8 cellular contexts compared by ENCODE assay signal in the genomic region with DNA sequence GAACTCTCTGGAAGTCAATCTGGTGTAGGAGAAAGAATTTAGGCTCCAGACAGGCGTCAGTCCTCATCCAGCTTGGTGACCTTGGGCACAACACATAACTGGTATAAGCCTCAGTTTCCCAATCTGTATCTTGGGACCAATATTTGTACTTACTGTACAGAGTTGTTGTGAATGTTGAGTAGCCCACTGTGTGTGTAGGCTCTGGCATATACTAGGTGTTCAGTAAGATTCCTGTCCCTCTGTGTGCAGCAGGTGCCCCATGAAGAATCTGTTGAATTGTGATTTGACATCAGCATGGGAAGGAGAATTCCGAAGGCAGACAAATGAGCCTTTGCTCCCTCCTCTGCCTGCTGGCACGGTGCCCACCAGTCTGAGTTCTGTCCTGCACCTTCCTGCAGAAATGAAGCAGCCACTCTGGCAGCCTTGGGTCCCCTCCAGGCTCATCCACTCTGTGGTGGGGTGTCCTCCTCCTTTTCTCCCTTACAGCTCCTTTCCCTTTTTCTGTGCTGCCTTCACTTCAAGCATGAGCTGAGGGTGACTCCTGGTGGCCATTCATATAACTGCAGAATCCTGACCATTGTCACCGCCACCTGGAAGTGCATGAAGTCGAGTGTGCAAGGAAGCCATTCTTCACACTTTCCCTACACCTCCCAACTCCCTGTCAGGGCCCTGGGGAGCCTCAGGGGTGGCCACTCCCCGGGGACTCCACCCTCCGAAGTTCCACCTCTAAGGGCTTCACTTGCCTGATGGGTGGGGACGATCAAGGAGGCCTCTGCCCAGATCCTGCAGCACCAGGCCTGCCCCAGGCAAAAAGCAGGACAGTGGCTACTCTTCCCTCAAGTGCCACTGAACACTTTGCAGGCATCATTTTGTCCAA.
DNase-seq lines count a peak whose midpoint lies in the region; ATAC-seq lines count a peak whose summit lies in the region.

No MANE protein-coding gene starts in this region.

- DNase-seq in 8988T (peak; percentile 93), HCEC 1CT (peak; percentile 55), dedifferentiated amniotic fluid mesenchymal stem cell (ENCODE audit: extremely low spot score) (peak; percentile 74), middle frontal gyrus (ENCODE audit: extremely low spot score, low spot score) (peak; percentile 61), DMS79 treated with DMSO at 0.1 percent for 48 hours (lab: John Stamatoyannopoulos, UW) (no peak), NCI-H345 treated with DMSO at 0.1 percent for 48 hours (lab: John Stamatoyannopoulos, UW; ENCODE audit: unreplicated experiment) (no peak)
- peak; percentile 44 for DNase-seq in activated CD4-positive, alpha-beta T cell treated with anti-CD3 and anti-CD28 coated beads for 1 hour
- peak; percentile 62 to 86 for DNase-seq in stimulated activated effector memory CD8-positive, alpha-beta T cell treated with anti-CD3 and anti-CD28 coated beads, Interleukin-12 subunit alpha, Interleukin-12 subunit beta, amount 100 ng/mL, for 72 hours (ENCODE audit: low spot score in 2 of 2)

- no peaks in the 10 kb centered on the region for H3K9me3 Mint-ChIP-seq in stimulated activated effector memory CD8-positive, alpha-beta T cell treated with anti-CD3 and anti-CD28 coated beads, Interleukin-12 subunit alpha, Interleukin-12 subunit beta, amount 100 ng/mL, for 72 hours

- peak; percentile 43 for ATAC-seq in stimulated activated effector memory CD8-positive, alpha-beta T cell treated with anti-CD3 and anti-CD28 coated beads, Interleukin-12 subunit alpha, Interleukin-12 subunit beta, amount 100 ng/mL, for 72 hours

- no peak overlapping the region for H3K27ac Mint-ChIP-seq in stimulated activated effector memory CD8-positive, alpha-beta T cell treated with anti-CD3 and anti-CD28 coated beads, Interleukin-12 subunit alpha, Interleukin-12 subunit beta, amount 100 ng/mL, for 72 hours

- peaks cover 8% of the 10 kb centered on the region for H3K36me3 Mint-ChIP-seq in stimulated activated effector memory CD8-positive, alpha-beta T cell treated with anti-CD3 and anti-CD28 coated beads, Interleukin-12 subunit alpha, Interleukin-12 subunit beta, amount 100 ng/mL, for 72 hours

- H3K4me3 Mint-ChIP-seq in stimulated activated effector memory CD8-positive, alpha-beta T cell treated with anti-CD3 and anti-CD28 coated beads, Interleukin-12 subunit alpha, Interleukin-12 subunit beta, amount 100 ng/mL, for 72 hours = no peak overlapping the region

- peaks cover 19% of the 10 kb centered on the region for H3K4me1 Mint-ChIP-seq in stimulated activated effector memory CD8-positive, alpha-beta T cell treated with anti-CD3 and anti-CD28 coated beads, Interleukin-12 subunit alpha, Interleukin-12 subunit beta, amount 100 ng/mL, for 72 hours

Comparison
In these comparisons a context has a peak if more than half of its experiments do, and no peak if none do; other contexts are left out.
1. DNase-seq: peak in 8988T (single experiment), HCEC 1CT (single experiment), activated CD4-positive, alpha-beta T cell treated with anti-CD3 and anti-CD28 coated beads for 1 hour (single experiment), dedifferentiated amniotic fluid mesenchymal stem cell (single experiment), middle frontal gyrus (single experiment) and stimulated activated effector memory CD8-positive, alpha-beta T cell treated with anti-CD3 and anti-CD28 coated beads, Interleukin-12 subunit alpha, Interleukin-12 subunit beta, amount 100 ng/mL, for 72 hours (2 of 2); none in DMS79 treated with DMSO at 0.1 percent for 48 hours (single experiment) and NCI-H345 treated with DMSO at 0.1 percent for 48 hours (single experiment).